Comparison of ENCODE assay signal across 8 cellular contexts in the genomic region with DNA sequence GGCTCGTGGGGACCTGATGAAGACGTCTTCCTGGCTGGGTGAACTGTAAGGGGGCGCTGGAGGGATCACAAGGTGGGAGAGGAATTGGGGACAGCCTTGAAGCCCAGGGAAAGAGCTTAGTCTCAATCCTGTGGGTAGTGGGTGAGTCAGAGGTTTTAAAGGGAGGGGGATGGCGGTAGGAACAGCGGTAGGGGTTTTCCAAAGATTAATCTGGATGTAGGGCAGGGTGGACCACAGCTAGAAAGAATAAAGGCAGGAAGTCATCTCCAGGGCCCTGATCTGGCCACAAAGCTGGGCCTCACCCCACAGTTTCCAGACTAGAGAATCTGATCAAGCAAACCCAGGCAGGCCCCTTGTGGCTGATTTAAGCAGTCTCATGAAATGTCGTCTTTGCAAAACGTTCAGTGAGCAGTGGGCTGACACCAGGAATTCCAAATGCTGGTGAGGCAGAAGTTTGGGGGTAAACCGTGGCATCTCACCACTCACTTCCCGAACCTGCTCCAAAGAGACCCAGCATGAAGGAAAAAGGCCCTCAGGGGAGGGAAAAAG.
A peak's percentile ranks its signal among the peaks of the same experiment; 100 is the strongest.
DNase-seq lines count a peak whose midpoint lies in the region; ATAC-seq lines count a peak whose summit lies in the region.

No MANE protein-coding gene starts in this region.

- H3K27ac Mint-ChIP-seq in activated CD4-positive, alpha-beta T cell treated with anti-CD3 and anti-CD28 coated beads for 36 hours: no peak overlapping the region
- no peak overlapping the region for H3K27ac Mint-ChIP-seq in activated CD4-positive, alpha-beta T cell treated with anti-CD3 and anti-CD28 coated beads, Interleukin-2, amount 10 ng/mL, durations not matched to agents 24 days and 14 days
- H3K27ac Mint-ChIP-seq in stimulated activated naive CD8-positive, alpha-beta T cell treated with anti-CD3 and anti-CD28 coated beads, Interleukin-15, amount 100 ng/mL, for 72 hours: no peak overlapping the region

- CTCF ChIA-PET in activated CD4-positive, alpha-beta T cell treated with anti-CD3 and anti-CD28 coated beads for 36 hours (lab: Charles Lee): no interaction called here

- no peak for ATAC-seq in activated CD4-positive, alpha-beta T cell treated with anti-CD3 and anti-CD28 coated beads for 36 hours
- ATAC-seq in stimulated activated naive CD8-positive, alpha-beta T cell treated with anti-CD3 and anti-CD28 coated beads, Interleukin-15, amount 100 ng/mL, for 72 hours: peak; percentile 44
- no peak for ATAC-seq in GM21529 (IDR thresholded peaks at IDR 0.05; ENCODE audit: unreplicated experiment)

- H3K27me3 Mint-ChIP-seq in activated CD4-positive, alpha-beta T cell treated with anti-CD3 and anti-CD28 coated beads for 36 hours: peaks cover 5% of the 10 kb centered on the region
- H3K27me3 Mint-ChIP-seq in activated CD4-positive, alpha-beta T cell treated with anti-CD3 and anti-CD28 coated beads, Interleukin-2, amount 10 ng/mL, durations not matched to agents 24 days and 14 days: peaks cover 5% of the 10 kb centered on the region
- H3K27me3 Mint-ChIP-seq in stimulated activated naive CD8-positive, alpha-beta T cell treated with anti-CD3 and anti-CD28 coated beads, Interleukin-15, amount 100 ng/mL, for 72 hours: peaks cover 36% of the 10 kb centered on the region

- H3K4me3 Mint-ChIP-seq in activated CD4-positive, alpha-beta T cell treated with anti-CD3 and anti-CD28 coated beads for 36 hours: no peak overlapping the region
- H3K4me3 Mint-ChIP-seq in activated CD4-positive, alpha-beta T cell treated with anti-CD3 and anti-CD28 coated beads, Interleukin-2, amount 10 ng/mL, durations not matched to agents 24 days and 14 days: no peak overlapping the region
- no peak overlapping the region for H3K4me3 Mint-ChIP-seq in stimulated activated naive CD8-positive, alpha-beta T cell treated with anti-CD3 and anti-CD28 coated beads, Interleukin-15, amount 100 ng/mL, for 72 hours

- intact Hi-C loops in activated CD4-positive, alpha-beta T cell treated with anti-CD3 and anti-CD28 coated beads for 36 hours (cut with DNase I, micrococcal nuclease): loop anchor here in 1 of 2 experiments (5.0 kb wide), 1 partner anchor 78 kb away; no protein-coding TSS in a partner anchor
- intact Hi-C loops in activated CD4-positive, alpha-beta T cell treated with anti-CD3 and anti-CD28 coated beads, Interleukin-2, amount 10 ng/mL, durations not matched to agents 24 days and 14 days (cut with micrococcal nuclease): no loop called here

- peak; percentile 32 for DNase-seq in activated CD4-positive, alpha-beta T cell treated with anti-CD3 and anti-CD28 coated beads for 36 hours
- no peak for DNase-seq in activated CD4-positive, alpha-beta T cell treated with anti-CD3 and anti-CD28 coated beads, Interleukin-2, amount 10 ng/mL, durations not matched to agents 24 days and 14 days
- DNase-seq in SW480 (ENCODE audit: low spot score) (peak; percentile 90), fibroblast of peridontal ligament (ENCODE audit: extremely low read depth) (peak; percentile 70), NCI-H2196 treated with DMSO at 0.1 percent for 48 hours (lab: John Stamatoyannopoulos, UW; ENCODE audit: unreplicated experiment) (no peak), DMS79 (lab: John Stamatoyannopoulos, UW) (no peak)
- no peak for DNase-seq in stimulated activated naive CD8-positive, alpha-beta T cell treated with anti-CD3 and anti-CD28 coated beads, Interleukin-15, amount 100 ng/mL, for 72 hours

- H3K4me1 Mint-ChIP-seq in activated CD4-positive, alpha-beta T cell treated with anti-CD3 and anti-CD28 coated beads for 36 hours: peaks cover 13% of the 10 kb centered on the region
- H3K4me1 Mint-ChIP-seq in activated CD4-positive, alpha-beta T cell treated with anti-CD3 and anti-CD28 coated beads, Interleukin-2, amount 10 ng/mL, durations not matched to agents 24 days and 14 days: peaks cover 8% of the 10 kb centered on the region
- H3K4me1 Mint-ChIP-seq in stimulated activated naive CD8-positive, alpha-beta T cell treated with anti-CD3 and anti-CD28 coated beads, Interleukin-15, amount 100 ng/mL, for 72 hours: peaks cover 16% of the 10 kb centered on the region

- POLR2A ChIA-PET in activated CD4-positive, alpha-beta T cell treated with anti-CD3 and anti-CD28 coated beads for 36 hours (lab: Charles Lee): interaction anchor here (0.6 kb wide), 1 partner anchor 62 kb away, joined by 5 read pairs; no protein-coding TSS in a partner anchor

- no peaks in the 10 kb centered on the region for H3K9me3 Mint-ChIP-seq in activated CD4-positive, alpha-beta T cell treated with anti-CD3 and anti-CD28 coated beads for 36 hours (ENCODE audit: low read depth)
- H3K9me3 Mint-ChIP-seq in activated CD4-positive, alpha-beta T cell treated with anti-CD3 and anti-CD28 coated beads, Interleukin-2, amount 10 ng/mL, durations not matched to agents 24 days and 14 days: no peaks in the 10 kb centered on the region
- no peaks in the 10 kb centered on the region for H3K9me3 Mint-ChIP-seq in stimulated activated naive CD8-positive, alpha-beta T cell treated with anti-CD3 and anti-CD28 coated beads, Interleukin-15, amount 100 ng/mL, for 72 hours

- H3K36me3 Mint-ChIP-seq in activated CD4-positive, alpha-beta T cell treated with anti-CD3 and anti-CD28 coated beads for 36 hours (ENCODE audit: low read depth): no peaks in the 10 kb centered on the region
- no peaks in the 10 kb centered on the region for H3K36me3 Mint-ChIP-seq in activated CD4-positive, alpha-beta T cell treated with anti-CD3 and anti-CD28 coated beads, Interleukin-2, amount 10 ng/mL, durations not matched to agents 24 days and 14 days (ENCODE audit: low read depth)

Comparison
In these comparisons a context has a peak if more than half of its experiments do, and no peak if none do; other contexts are left out.
1. DNase-seq: peak in activated CD4-positive, alpha-beta T cell treated with anti-CD3 and anti-CD28 coated beads for 36 hours (single experiment), SW480 (single experiment) and fibroblast of peridontal ligament (single experiment); none in activated CD4-positive, alpha-beta T cell treated with anti-CD3 and anti-CD28 coated beads, Interleukin-2, amount 10 ng/mL, durations not matched to agents 24 days and 14 days (single experiment), stimulated activated naive CD8-positive, alpha-beta T cell treated with anti-CD3 and anti-CD28 coated beads, Interleukin-15, amount 100 ng/mL, for 72 hours (0 of 2), NCI-H2196 treated with DMSO at 0.1 percent for 48 hours (single experiment) and DMS79 (single experiment).